ENCODE assay signal across 8 cellular contexts in genomic region chr5:81971694-81972495, GRCh38. TPM values are rescaled to one million over a fixed set of nuclear protein-coding genes. Genes with fewer than 3 reads are reported as not detected.
A peak's percentile ranks its signal among the peaks of the same experiment; 100 is the strongest.
DNase-seq lines count a peak whose midpoint lies in the region; ATAC-seq, FAIRE-seq and TF ChIP-seq lines count a peak whose summit lies in the region.

ATG10 (plus strand) TSS chr5:81972023; CDS start chr5:81987571, 15,548 bp downstream.

- intact Hi-C loops in adrenal gland (cut with DNase I) (loop anchor here in 1 of 2 donors (10.0 kb wide), 1 partner anchor 117 kb away; no protein-coding TSS in a partner anchor), heart right ventricle (cut with DNase I) (loop anchor here in 7 of 10 donors (2.0 to 10.0 kb wide), 10 partner anchors 117 to 467 kb away; partner anchors contain the start of gene SSBP2 (in 5 of the 7)), posterior vena cava (cut with DNase I) (loop anchor here in 1 of 2 donors (10.0 kb wide), 2 partner anchors 117 to 217 kb away; partner anchors contain the start of gene SSBP2), upper lobe of right lung (cut with DNase I) (no loop called here)

- 0 to 2% (median 0%) methylated on average over 17 to 79 of the region's 79 CpGs for WGBS in adrenal gland, 4 donors
- WGBS in heart right ventricle, 2 donors, result 0% methylated on average over 75 to 79 of the region's 79 CpGs

- TF ChIP-seq POLR2A in GM12892 (IDR thresholded peaks at IDR 0.05; ENCODE audit: low read depth, low read length) (peak; percentile 88), adrenal gland (IDR thresholded peaks at IDR 0.05) (peak; percentile 91 to 95)

- FAIRE-seq in GM12892 (lab: Jason Lieb, UNC), result peak; percentile 99

- H3K27ac ChIP-seq in adrenal gland (peak within 1 kb of the TSS; percentile 85 to 99 (median 98)), heart right ventricle (peak within 1 kb of the TSS; percentile 97 to 100 (median 99)), upper lobe of right lung (peak within 1 kb of the TSS; percentile 98)

- ATAC-seq in HG02840 (IDR thresholded peaks at IDR 0.05; ENCODE audit: low FRiP score, unreplicated experiment) (peak; percentile 96), heart right ventricle (peak; percentile 99 to 100 (median 99)), upper lobe of right lung (peak; percentile 98)

- TF ChIP-seq CTCF in adrenal gland (IDR thresholded peaks at IDR 0.05) (no peak), heart right ventricle (IDR thresholded peaks at IDR 0.05) (no peak), upper lobe of right lung (IDR thresholded peaks at IDR 0.05) (no peak)

- H3K9me3 ChIP-seq in adrenal gland (replicated peaks in 1 of 3), result no peaks in the 10 kb centered on the region
- H3K9me3 ChIP-seq in heart right ventricle, result no peaks in the 10 kb centered on the region
- no peaks in the 10 kb centered on the region for H3K9me3 ChIP-seq in upper lobe of right lung

- H3K27me3 ChIP-seq in adrenal gland (no peaks in the 10 kb centered on the region), heart right ventricle (no peaks in the 10 kb centered on the region), upper lobe of right lung (no peaks in the 10 kb centered on the region)

- H3K4me3 ChIP-seq in adrenal gland (peak within 1 kb of the TSS; percentile 66 to 94 (median 80)), heart right ventricle (peak within 1 kb of the TSS; percentile 37 to 86 (median 68)), upper lobe of right lung (peak within 1 kb of the TSS; percentile 69)

- H3K4me1 ChIP-seq in adrenal gland (replicated peaks in 1 of 2), result peaks cover 6 to 8% of the 10 kb centered on the region in 2 donors
- peaks cover 0 to 20% (median 0%) of the 10 kb centered on the region in 9 donors for H3K4me1 ChIP-seq in heart right ventricle
- H3K4me1 ChIP-seq in upper lobe of right lung, result no peaks in the 10 kb centered on the region

- H3K36me3 ChIP-seq in adrenal gland (replicated peaks in 1 of 2) (no peaks in the 10 kb centered on the region), heart right ventricle (peaks cover 0 to 8% (median 3%) of the 10 kb centered on the region in 9 donors), upper lobe of right lung (no peaks in the 10 kb centered on the region)

- DNase-seq in GM12892 (ENCODE audit: insufficient read length) (peak; percentile 89), NCI-H1436 (lab: John Stamatoyannopoulos, UW) (peak; percentile 97), SW480 (ENCODE audit: low spot score) (peak; percentile 84), adrenal gland (peak; percentile 88 to 94 (median 93)), heart right ventricle (peak; percentile 91 to 94), posterior vena cava (ENCODE audit: low spot score) (peak; percentile 97), upper lobe of right lung (peak; percentile 96)

RNA-seq across cellular contexts. Expression of gene ATG10, which starts in this region (rescaled TPM):
- polyA plus RNA-seq in GM12892 (2012; ENCODE audit: missing spikeins), result 7.5 TPM
- 10 to 100 TPM in 1 of 8 donors, 1 to 10 TPM in 7; 4.1 to 11.3 (median 7.4) TPM for total RNA-seq in adrenal gland
- polyA plus RNA-seq in adrenal gland, result 1 to 10 TPM; 4.0 to 7.0 (median 5.9) TPM
- total RNA-seq in heart right ventricle, result 1 to 10 TPM; 4.6 to 8.0 (median 7.2) TPM
- 1 to 10 TPM; 4.8 to 5.0 TPM for polyA plus RNA-seq in heart right ventricle
- total RNA-seq in posterior vena cava, result 1 to 10 TPM; 6.8 to 9.8 TPM
- total RNA-seq in upper lobe of right lung, result 3.7 TPM

Comparison
In these comparisons a context has a peak if more than half of its experiments do, and no peak if none do; other contexts are left out.
1. Peak in every context shown above with its lines: DNase-seq, ATAC-seq, H3K4me3 ChIP-seq and H3K27ac ChIP-seq.